23 cellular contexts compared by ENCODE assay signal in genomic region chr6:154901856-154902552, GRCh38.
DNase-seq lines count a peak whose midpoint lies in the region; TF ChIP-seq lines count a peak whose summit lies in the region.
"Had no signal": no experiment of that assay in that cellular context is flagged by ENCODE, and none has a peak within 500 bp of the region (broad histone marks: within the 10 kb centered on the region; RNA-seq: fewer than 3 reads in every experiment).

No MANE protein-coding gene starts in this region.

- no peaks in the 10 kb centered on the region for H3K9me3 Mint-ChIP-seq in brain
- H3K9me3 Mint-ChIP-seq in activated CD4-positive, alpha-beta memory T cell treated with anti-CD3 and anti-CD28 coated beads for 36 hours, result no peaks in the 10 kb centered on the region
- H3K9me3 Mint-ChIP-seq: CD4-positive, CD25-positive, alpha-beta regulatory T cell had no signal

- no peaks in the 10 kb centered on the region for H3K9me3 ChIP-seq in prostate gland
- H3K9me3 ChIP-seq: Caco-2, SJCRH30 had no signal

- H3K4me1 Mint-ChIP-seq in brain, result peaks cover 21% of the 10 kb centered on the region
- H3K4me1 Mint-ChIP-seq in activated CD4-positive, alpha-beta memory T cell treated with anti-CD3 and anti-CD28 coated beads for 36 hours (ENCODE audit: low read depth), result no peaks in the 10 kb centered on the region

- H3K36me3 ChIP-seq in prostate gland, result no peaks in the 10 kb centered on the region
- H3K36me3 ChIP-seq: SJCRH30 had no signal

- TF ChIP-seq POLR2A in prostate gland (IDR thresholded peaks at IDR 0.05), result no peak

- H3K4me3 Mint-ChIP-seq in brain, result peak overlapping the region in 2 of 5 experiments; percentile 2 to 64
- H3K4me3 Mint-ChIP-seq in activated CD4-positive, alpha-beta memory T cell treated with anti-CD3 and anti-CD28 coated beads for 36 hours, result no peak overlapping the region
- H3K4me3 Mint-ChIP-seq: CD4-positive, CD25-positive, alpha-beta regulatory T cell had no signal

- DNase-seq in DMS 273 (lab: John Stamatoyannopoulos, UW; ENCODE audit: unreplicated experiment) (peak; percentile 47), DMS 273 treated with DMSO at 0.1 percent for 48 hours (lab: John Stamatoyannopoulos, UW) (no peak), NCI-H69 (lab: John Stamatoyannopoulos, UW) (peak; percentile 8), medulla oblongata (ENCODE audit: extremely low spot score) (peak; percentile 36), prostate gland (ENCODE audit: low spot score) (no peak), NCI-H226 (no peak)
- DNase-seq in activated CD4-positive, alpha-beta memory T cell treated with anti-CD3 and anti-CD28 coated beads for 36 hours, result no peak
- DNase-seq: AML-193; Caco-2; CD4-positive, CD25-positive, alpha-beta regulatory T cell; DMS53; EL; H7; KBM-7; NCI-H1105 treated with DMSO at 0.1 percent for 48 hours; NCI-H187; NCI-H2107; NCI-H524 treated with DMSO at 0.1 percent for 48 hours; PC-9; SJCRH30 had no signal

- TF ChIP-seq CTCF in brain (conservative IDR thresholded peaks at IDR 0.05) (no peak), prostate gland (IDR thresholded peaks at IDR 0.05) (no peak)

- intact Hi-C loops in prostate gland (cut with DNase I), result no loop called here
- intact Hi-C loops in activated CD4-positive, alpha-beta memory T cell treated with anti-CD3 and anti-CD28 coated beads for 36 hours (cut with micrococcal nuclease), result no loop called here

- H3K4me1 ChIP-seq in prostate gland (replicated peaks), result no peaks in the 10 kb centered on the region
- H3K4me1 ChIP-seq: SJCRH30 had no signal

- peaks cover 14% of the 10 kb centered on the region for H3K36me3 Mint-ChIP-seq in brain
- no peaks in the 10 kb centered on the region for H3K36me3 Mint-ChIP-seq in activated CD4-positive, alpha-beta memory T cell treated with anti-CD3 and anti-CD28 coated beads for 36 hours

- H3K27me3 ChIP-seq in prostate gland (replicated peaks; ENCODE audit: insufficient read depth), result no peaks in the 10 kb centered on the region
- H3K27me3 ChIP-seq: SJCRH30 had no signal

- WGBS in prostate gland, result 36% methylated on average over 9 of the region's 9 CpGs

- H3K27ac Mint-ChIP-seq in brain, result peak overlapping the region in 4 of 5 experiments; percentile 61 to 94 (median 76)
- no peak overlapping the region for H3K27ac Mint-ChIP-seq in activated CD4-positive, alpha-beta memory T cell treated with anti-CD3 and anti-CD28 coated beads for 36 hours
- H3K27ac Mint-ChIP-seq: CD4-positive, CD25-positive, alpha-beta regulatory T cell had no signal

- CTCF ChIA-PET in activated CD4-positive, alpha-beta memory T cell treated with anti-CD3 and anti-CD28 coated beads for 36 hours (lab: Charles Lee), result interaction anchor here (0.9 kb wide), 1 partner anchor 226 kb away, joined by 3 read pairs; no protein-coding TSS in a partner anchor

- no peaks in the 10 kb centered on the region for H3K27me3 Mint-ChIP-seq in brain
- H3K27me3 Mint-ChIP-seq in activated CD4-positive, alpha-beta memory T cell treated with anti-CD3 and anti-CD28 coated beads for 36 hours, result no peaks in the 10 kb centered on the region
- H3K27me3 Mint-ChIP-seq: CD4-positive, CD25-positive, alpha-beta regulatory T cell had no signal

- H3K4me3 ChIP-seq in prostate gland, result no peak overlapping the region
- H3K4me3 ChIP-seq: PC-9, SJCRH30 had no signal

- POLR2A ChIA-PET in activated CD4-positive, alpha-beta memory T cell treated with anti-CD3 and anti-CD28 coated beads for 36 hours (lab: Charles Lee), result no interaction called here

- no peak overlapping the region for H3K27ac ChIP-seq in prostate gland
- H3K27ac ChIP-seq: 22Rv1, PC-9, RWPE1, SJCRH30 had no signal

Comparison
In these comparisons a context has a peak if more than half of its experiments do, and no peak if none do; other contexts are left out.
1. DNase-seq: peak in DMS 273 (single experiment), NCI-H69 (single experiment) and medulla oblongata (single experiment); none in DMS 273 treated with DMSO at 0.1 percent for 48 hours (single experiment), prostate gland (single experiment), activated CD4-positive, alpha-beta memory T cell treated with anti-CD3 and anti-CD28 coated beads for 36 hours (single experiment) and NCI-H226 (single experiment).